ENCODE assay signal across 15 cellular contexts in genomic region chr13:110633776-110634175, GRCh38. TPM values are rescaled to one million over a fixed set of nuclear protein-coding genes. Genes with fewer than 3 reads are reported as not detected.
DNase-seq lines count a peak whose midpoint lies in the region; ATAC-seq, FAIRE-seq and TF ChIP-seq lines count a peak whose summit lies in the region.
"Had no signal": no experiment of that assay in that cellular context is flagged by ENCODE, and none has a peak within 500 bp of the region (broad histone marks: within the 10 kb centered on the region; RNA-seq: fewer than 3 reads in every experiment).

No MANE protein-coding gene starts in this region.

- H2AFZ ChIP-seq in astrocyte (ENCODE audit: low read depth, low read length) (no peak overlapping the region), endothelial cell of umbilical vein (ENCODE audit: low read depth, low read length) (no peak overlapping the region)
- H2AFZ ChIP-seq: GM23338 had no signal

- dilution Hi-C loops in endothelial cell of umbilical vein (cut with MboI; ENCODE audit: extremely low pct_ligation_motif_present, low sequenced_read_pairs) = no loop called here

- H3K79me2 ChIP-seq in astrocyte (ENCODE audit: insufficient read depth, low read length) (peaks cover 57% of the 10 kb centered on the region), endothelial cell of umbilical vein (ENCODE audit: control insufficient read depth, insufficient read depth, low read length) (peaks cover 28% of the 10 kb centered on the region)

- H3K4me1 ChIP-seq in right atrium auricular region (peaks cover 0 to 3% of the 10 kb centered on the region in 2 donors), astrocyte (ENCODE audit: insufficient read depth, low read length) (peaks cover 21% of the 10 kb centered on the region), endothelial cell of umbilical vein (ENCODE audit: control insufficient read depth, extremely low read depth, insufficient read depth, low read length) (no peaks in the 10 kb centered on the region), right lobe of liver (no peaks in the 10 kb centered on the region)

- H3K36me3 Mint-ChIP-seq in astrocyte (ENCODE audit: low read depth, unreplicated experiment) = peaks cover 33% of the 10 kb centered on the region

- H3K27ac ChIP-seq in right atrium auricular region = no peak overlapping the region
- peak overlapping the region; percentile 73 for H3K27ac ChIP-seq in astrocyte (ENCODE audit: low read depth, low read length)
- no peak overlapping the region for H3K27ac ChIP-seq in endothelial cell of umbilical vein (ENCODE audit: insufficient read depth, low read depth, low read length)
- H3K27ac ChIP-seq in right lobe of liver = no peak overlapping the region
- H3K27ac ChIP-seq: BLaER1 treated with 17β-estradiol and CSF1 and Interleukin-3, amounts not matched to agents 10 nM and 100 nM had no signal

- H3K27me3 ChIP-seq in right atrium auricular region (no peaks in the 10 kb centered on the region), astrocyte (ENCODE audit: insufficient read depth, low read length) (no peaks in the 10 kb centered on the region), endothelial cell of umbilical vein (ENCODE audit: control insufficient read depth in 2 of 2, insufficient read depth in 2 of 2, low read length in 2 of 2) (no peaks in the 10 kb centered on the region), right lobe of liver (no peaks in the 10 kb centered on the region)
- H3K27me3 ChIP-seq: BLaER1 treated with 17β-estradiol and CSF1 and Interleukin-3, amounts not matched to agents 10 nM and 100 nM had no signal

- H3K4me1 Mint-ChIP-seq in astrocyte (ENCODE audit: low read depth, unreplicated experiment) = peaks cover 18% of the 10 kb centered on the region
- H3K4me1 Mint-ChIP-seq: GM23338 had no signal

- no TSS peak for BruUV-seq in endothelial cell of umbilical vein (replicated peaks; lab: Mats Ljungman, UMichigan)

- H4K20me1 ChIP-seq in astrocyte (ENCODE audit: insufficient read depth, low read length) = peaks cover 58% of the 10 kb centered on the region
- H4K20me1 ChIP-seq in endothelial cell of umbilical vein (replicated peaks; ENCODE audit: control insufficient read depth, extremely low read depth, insufficient read depth, low read length) = no peaks in the 10 kb centered on the region

- H3K4me3 ChIP-seq in right atrium auricular region (no peak overlapping the region), astrocyte (ENCODE audit: insufficient read depth, low read depth, low read length) (no peak overlapping the region), endothelial cell of umbilical vein (replicated peaks in 1 of 3; ENCODE audit: insufficient read depth in 1 of 3, low read depth in 1 of 3, low read length in 3 of 3) (no peak overlapping the region), right lobe of liver (no peak overlapping the region)
- H3K4me3 ChIP-seq: BLaER1 treated with 17β-estradiol and CSF1 and Interleukin-3, amounts not matched to agents 10 nM and 100 nM; GM23338 had no signal

- no peaks in the 10 kb centered on the region for H3K9me3 ChIP-seq in right atrium auricular region
- H3K9me3 ChIP-seq in astrocyte (ENCODE audit: insufficient read depth, low read depth, low read length) = no peaks in the 10 kb centered on the region
- H3K9me3 ChIP-seq in endothelial cell of umbilical vein (replicated peaks; ENCODE audit: control insufficient read depth, insufficient read depth, low read length) = no peaks in the 10 kb centered on the region
- H3K9me3 ChIP-seq in right lobe of liver = no peaks in the 10 kb centered on the region

- no peak for FAIRE-seq in astrocyte (lab: Jason Lieb, UNC)
- peak; percentile 24 for FAIRE-seq in endothelial cell of umbilical vein (lab: Jason Lieb, UNC)
- FAIRE-seq: G401.6, GM12892 had no signal

- no peak for TF ChIP-seq POLR2A in endothelial cell of umbilical vein (IDR thresholded peaks at IDR 0.05; ENCODE audit: low read depth, low read length)
- no peak for TF ChIP-seq POLR2A in right lobe of liver (IDR thresholded peaks at IDR 0.05)

- TF ChIP-seq CTCF in right atrium auricular region (IDR thresholded peaks at IDR 0.05) (no peak), astrocyte (IDR thresholded peaks at IDR 0.05; ENCODE audit: insufficient read depth, low read depth, low read length) (no peak), endothelial cell of umbilical vein (IDR thresholded peaks at IDR 0.05; ENCODE audit: extremely low read depth in 1 of 2, insufficient read depth in 1 of 2, low read depth in 1 of 2, low read length in 2 of 2) (no peak), right lobe of liver (IDR thresholded peaks at IDR 0.05) (no peak)

- no peak overlapping the region for H3K4me3 Mint-ChIP-seq in astrocyte (ENCODE audit: unreplicated experiment)
- H3K4me3 Mint-ChIP-seq: CD4-positive, CD25-positive, alpha-beta regulatory T cell; GM23338; H9 had no signal

- H3K27me3 Mint-ChIP-seq in astrocyte (ENCODE audit: low read depth, unreplicated experiment) = no peaks in the 10 kb centered on the region
- H3K27me3 Mint-ChIP-seq: CD4-positive, CD25-positive, alpha-beta regulatory T cell had no signal

- H3K9ac ChIP-seq in astrocyte (ENCODE audit: low read length) (peak overlapping the region; percentile 47), endothelial cell of umbilical vein (replicated peaks; ENCODE audit: extremely low read depth, insufficient read depth, low read length) (no peak overlapping the region)
- H3K9ac ChIP-seq: BLaER1 treated with 17β-estradiol and CSF1 and Interleukin-3, amounts not matched to agents 10 nM and 100 nM had no signal

- intact Hi-C loops in left cardiac atrium (cut with DNase I) = no loop called here
- intact Hi-C loops in endothelial cell of umbilical vein (cut with micrococcal nuclease) = no loop called here
- intact Hi-C loops in right lobe of liver (cut with DNase I) = no loop called here

- no peaks in the 10 kb centered on the region for H3K9me1 ChIP-seq in endothelial cell of umbilical vein (replicated peaks; ENCODE audit: control insufficient read depth, extremely low read depth, insufficient read depth, low read length)

- POLR2A ChIA-PET in endothelial cell of umbilical vein (lab: Charles Lee) = no interaction called here

- no peak for ATAC-seq in left cardiac atrium
- ATAC-seq in right lobe of liver = no peak
- ATAC-seq in HG02642 (IDR thresholded peaks at IDR 0.05; ENCODE audit: poor library complexity, unreplicated experiment) = no peak
- ATAC-seq: GM23338 had no signal

- peaks cover 55% of the 10 kb centered on the region for H3K36me3 ChIP-seq in right atrium auricular region
- H3K36me3 ChIP-seq in astrocyte (ENCODE audit: insufficient read depth, low read length) = peaks cover 14% of the 10 kb centered on the region
- H3K36me3 ChIP-seq in endothelial cell of umbilical vein (ENCODE audit: control insufficient read depth in 2 of 2, extremely low read depth in 1 of 2, insufficient read depth in 2 of 2, low read length in 2 of 2) = peaks cover 17 to 44% of the 10 kb centered on the region in 2 experiments
- peaks cover 10 to 64% (median 25%) of the 10 kb centered on the region in 4 donors for H3K36me3 ChIP-seq in right lobe of liver

- CTCF ChIA-PET in endothelial cell of umbilical vein (lab: Charles Lee) = no interaction called here

- DNase-seq in left cardiac atrium = peak; percentile 3
- DNase-seq in right atrium auricular region (ENCODE audit: low spot score) = no peak
- no peak for DNase-seq in astrocyte (ENCODE audit: low read depth)
- DNase-seq in endothelial cell of umbilical vein (ENCODE audit: low read depth, low spot score) = no peak
- DNase-seq in right lobe of liver = no peak
- DNase-seq in DMS153 treated with DMSO at 0.1 percent for 48 hours (lab: John Stamatoyannopoulos, UW; ENCODE audit: unreplicated experiment) = no peak
- no peak for DNase-seq in pons (ENCODE audit: low spot score)
- DNase-seq: ACHN; CD4-positive, CD25-positive, alpha-beta regulatory T cell; H9 had no signal

- peak overlapping the region; percentile 84 for H3K27ac Mint-ChIP-seq in astrocyte (ENCODE audit: unreplicated experiment)
- H3K27ac Mint-ChIP-seq: CD4-positive, CD25-positive, alpha-beta regulatory T cell; GM23338 had no signal

- 69% methylated on average over 8 of the region's 8 CpGs for WGBS in right lobe of liver (ENCODE audit: insufficient coverage, low coverage, low lambda C conversion rate, missing lambda C conversion rate)

- no peaks in the 10 kb centered on the region for H3K9me3 Mint-ChIP-seq in astrocyte (ENCODE audit: unreplicated experiment)
- H3K9me3 Mint-ChIP-seq: H9 had no signal

- H3K4me2 ChIP-seq in astrocyte (ENCODE audit: low read length) (peak overlapping the region; percentile 60), endothelial cell of umbilical vein (ENCODE audit: insufficient read depth, low read length) (no peak overlapping the region)
- H3K4me2 ChIP-seq: BLaER1 treated with 17β-estradiol and CSF1 and Interleukin-3, amounts not matched to agents 10 nM and 100 nM; GM23338 had no signal

TF ChIP-seq in endothelial cell of umbilical vein, 7 proteins besides CTCF, POLR2A, EP300 and RAD21:
- TF ChIP-seq GATA2 (IDR thresholded peaks at IDR 0.05; ENCODE audit: insufficient read depth, insufficient read length, low read depth, low read length) (no peak), EZH2 (IDR thresholded peaks at IDR 0.05; ENCODE audit: borderline replicate concordance, low read depth, low read length, severe bottlenecking) (no peak), MAX (IDR thresholded peaks at IDR 0.05; ENCODE audit: insufficient read depth, insufficient read length) (no peak), JUN (IDR thresholded peaks at IDR 0.05; ENCODE audit: borderline replicate concordance, insufficient read depth, insufficient read length, low read depth) (no peak)

RNA-seq across cellular contexts. Expression of gene NAXD, which starts 18.4 kb away (rescaled TPM):
- total RNA-seq in left cardiac atrium = 10 to 100 TPM; 23.7 to 27.0 TPM
- 10 to 100 TPM; 16.8 to 17.4 TPM for total RNA-seq in right atrium auricular region
- 25.1 and 25.8 TPM in 2 replicates for total RNA-seq in astrocyte
- 19.9 and 22.4 TPM in 2 replicates for total RNA-seq in endothelial cell of umbilical vein
- 40.4 and 42.9 TPM in 2 replicates for polyA plus RNA-seq in endothelial cell of umbilical vein
- 24.7 and 24.8 TPM in 2 replicates for polyA plus RNA-seq in endothelial cell of umbilical vein (2011; cell fraction: cytosol; rRNA removed)
- 74.7 and 80.7 TPM in 2 replicates for polyA plus RNA-seq in endothelial cell of umbilical vein (2011; cell fraction: nucleus; rRNA removed)
- polyA plus RNA-seq in endothelial cell of umbilical vein (2012) = 22.1 and 26.3 TPM in 2 replicates
- polyA minus RNA-seq in endothelial cell of umbilical vein = 20.0 and 22.1 TPM in 2 replicates
- polyA minus RNA-seq in endothelial cell of umbilical vein (2011; cell fraction: cytosol; rRNA and poly(A)+ RNA removed) = 9.9 TPM
- 11.3 and 13.1 TPM in 2 replicates for polyA minus RNA-seq in endothelial cell of umbilical vein (2011; cell fraction: nucleus; rRNA and poly(A)+ RNA removed)
- 10 to 100 TPM; 24.2 to 41.9 (median 29.9) TPM for total RNA-seq in right lobe of liver
